In the genomic region with DNA sequence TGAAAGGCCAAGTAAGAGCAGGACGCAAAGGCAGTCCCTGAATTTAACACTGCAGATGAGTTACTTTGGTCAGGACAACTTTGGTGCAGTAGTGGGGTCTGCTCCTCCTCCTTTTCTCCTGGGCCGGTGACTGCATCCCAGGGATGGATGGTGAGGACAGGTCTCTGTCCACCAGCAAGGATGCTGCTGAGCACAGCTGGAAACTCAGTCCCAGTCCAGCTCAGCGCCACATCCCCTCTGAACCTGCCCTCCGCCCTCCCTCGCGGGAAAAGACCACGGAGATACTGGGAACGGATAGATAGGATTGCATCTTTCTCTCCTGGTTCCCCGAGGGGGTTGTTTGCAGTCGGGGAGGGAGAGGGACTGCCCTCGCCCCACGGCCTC, we compare ENCODE assay signal across 15 cellular contexts. TPM values are rescaled to one million over a fixed set of nuclear protein-coding genes. Genes with fewer than 3 reads are reported as not detected.
DNase-seq lines count a peak whose midpoint lies in the region; ATAC-seq and TF ChIP-seq lines count a peak whose summit lies in the region.
"Had no signal": no experiment of that assay in that cellular context is flagged by ENCODE, and none has a peak within 500 bp of the region (broad histone marks: within the 10 kb centered on the region; RNA-seq: fewer than 3 reads in every experiment).

No MANE protein-coding gene starts in this region.

- H3K4me1 ChIP-seq in iPS-20b (ENCODE audit: insufficient read depth, low read length) (no peaks in the 10 kb centered on the region), skeletal muscle tissue (ENCODE audit: control insufficient read depth in 3 of 3, insufficient read depth in 3 of 3, low read length in 3 of 3) (peaks cover 13 to 25% (median 18%) of the 10 kb centered on the region in 3 donors)

- H3K27ac ChIP-seq in iPS-20b (ENCODE audit: low read length) = no peak overlapping the region
- H3K27ac ChIP-seq in skeletal muscle tissue (ENCODE audit: low read depth, low read length) = no peak overlapping the region
- H3K27ac ChIP-seq: gastroesophageal sphincter had no signal

- peak overlapping the region; percentile 45; the same call in 1 of the 2 replicates for H3K4me3 ChIP-seq in H7 (ENCODE audit: insufficient read depth, low read depth, low read length)
- H3K4me3 ChIP-seq in astrocyte of the cerebellum (ENCODE audit: low read depth, low read length) = peak overlapping the region; percentile 20
- H3K4me3 ChIP-seq in iPS-20b (ENCODE audit: low read length) = peak overlapping the region; percentile 62; the same call in 1 of the 2 replicates
- peak overlapping the region; percentile 17 to 68 (median 65) for H3K4me3 ChIP-seq in skeletal muscle tissue (ENCODE audit: low read length in 3 of 3)
- H3K4me3 ChIP-seq: mucosa of descending colon had no signal

- ATAC-seq in GM18861 (IDR thresholded peaks at IDR 0.05; ENCODE audit: unreplicated experiment) = no peak
- no peak for ATAC-seq in GM19035 (IDR thresholded peaks at IDR 0.05; ENCODE audit: unreplicated experiment)
- ATAC-seq in activated T-cell treated with anti-CD3 and anti-CD28 coated beads, Interleukin-2, amount 50 U/mL, for 4 hours = no peak

- H3K9me3 Mint-ChIP-seq in activated T-cell treated with anti-CD3 and anti-CD28 coated beads, Interleukin-2, amount 50 U/mL, for 4 hours = no peaks in the 10 kb centered on the region
- H3K9me3 Mint-ChIP-seq: activated CD4-positive, alpha-beta memory T cell treated with anti-CD3 and anti-CD28 coated beads for 36 hours; activated naive CD4-positive, alpha-beta T cell treated with anti-CD3 and anti-CD28 coated beads for 36 hours; CD4-positive, alpha-beta memory T cell; IgD-negative memory B cell had no signal

- H3K4me3 Mint-ChIP-seq in activated T-cell treated with anti-CD3 and anti-CD28 coated beads, Interleukin-2, amount 50 U/mL, for 4 hours = no peak overlapping the region
- H3K4me3 Mint-ChIP-seq: activated CD4-positive, alpha-beta memory T cell treated with anti-CD3 and anti-CD28 coated beads for 36 hours; activated naive CD4-positive, alpha-beta T cell treated with anti-CD3 and anti-CD28 coated beads for 36 hours; CD4-positive, alpha-beta memory T cell; IgD-negative memory B cell had no signal

- in situ Hi-C loops in astrocyte of the cerebellum (cut with HindIII; ENCODE audit: low sequenced_read_pairs) = no loop called here

- H3K9ac ChIP-seq in iPS-20b (ENCODE audit: low read depth, low read length) (peak overlapping the region; percentile 10; the same call in 1 of the 2 replicates), skeletal muscle tissue (ENCODE audit: low read depth in 1 of 3, low read length in 3 of 3) (peak overlapping the region; percentile 27 to 72 (median 54))

- no peak for TF ChIP-seq CTCF in astrocyte of the cerebellum (IDR thresholded peaks at IDR 0.05; ENCODE audit: low read depth, low read length, missing control alignments)

- H3K36me3 ChIP-seq in H7 (replicated peaks; ENCODE audit: control insufficient read depth, insufficient read depth, low read length) (no peaks in the 10 kb centered on the region), iPS-20b (ENCODE audit: insufficient read depth, low read depth, low read length) (no peaks in the 10 kb centered on the region), skeletal muscle tissue (ENCODE audit: control insufficient read depth in 3 of 3, insufficient read depth in 3 of 3, low read length in 3 of 3) (no peaks in the 10 kb centered on the region)
- H3K36me3 ChIP-seq: gastroesophageal sphincter had no signal

- H3K27me3 ChIP-seq in H7 (ENCODE audit: control insufficient read depth, insufficient read depth, low read length) (peaks cover 11% of the 10 kb centered on the region), iPS-20b (ENCODE audit: insufficient read depth, low read length) (peaks cover 25% of the 10 kb centered on the region), skeletal muscle tissue (ENCODE audit: control insufficient read depth in 3 of 3, insufficient read depth in 3 of 3, low read length in 3 of 3) (peaks cover 0 to 5% (median 4%) of the 10 kb centered on the region in 3 donors)

- peaks cover 39% of the 10 kb centered on the region for H3K27me3 Mint-ChIP-seq in activated T-cell treated with anti-CD3 and anti-CD28 coated beads, Interleukin-2, amount 50 U/mL, for 4 hours (ENCODE audit: low read depth)

- H3K36me3 Mint-ChIP-seq in activated T-cell treated with anti-CD3 and anti-CD28 coated beads, Interleukin-2, amount 50 U/mL, for 4 hours (ENCODE audit: insufficient read depth) = no peaks in the 10 kb centered on the region
- H3K36me3 Mint-ChIP-seq: activated CD4-positive, alpha-beta memory T cell treated with anti-CD3 and anti-CD28 coated beads for 36 hours; CD4-positive, alpha-beta memory T cell; IgD-negative memory B cell had no signal

- no peaks in the 10 kb centered on the region for H3K4me1 Mint-ChIP-seq in activated T-cell treated with anti-CD3 and anti-CD28 coated beads, Interleukin-2, amount 50 U/mL, for 4 hours (ENCODE audit: low read depth)
- H3K4me1 Mint-ChIP-seq: IgD-negative memory B cell had no signal

- no peak for DNase-seq in H7
- no peak for DNase-seq in astrocyte of the cerebellum (ENCODE audit: low read depth)
- no peak for DNase-seq in NCI-H1092 (lab: John Stamatoyannopoulos, UW)
- DNase-seq in activated T-cell treated with anti-CD3 and anti-CD28 coated beads, Interleukin-2, amount 50 U/mL, for 4 hours = no peak
- DNase-seq: activated CD4-positive, alpha-beta memory T cell treated with anti-CD3 and anti-CD28 coated beads for 36 hours; activated naive CD4-positive, alpha-beta T cell treated with anti-CD3 and anti-CD28 coated beads for 36 hours; CD4-positive, alpha-beta memory T cell; NCI-H1694 had no signal

- no peaks in the 10 kb centered on the region for H3K9me3 ChIP-seq in iPS-20b (ENCODE audit: insufficient read depth, low read depth, low read length)
- H3K9me3 ChIP-seq in skeletal muscle tissue (ENCODE audit: control insufficient read depth in 3 of 3, low read length in 3 of 3) = no peaks in the 10 kb centered on the region
- H3K9me3 ChIP-seq: gastroesophageal sphincter, mucosa of descending colon had no signal

RNA-seq across cellular contexts. Expression of gene GRAMD2A, which starts 13.8 kb away (rescaled TPM):
- 0.17 and 0.52 TPM in 2 replicates for total RNA-seq in H7 (2014; rRNA removed; shearing (Covaris generic))
- 2.1 TPM for total RNA-seq in skeletal muscle tissue
- not detected for total RNA-seq in activated T-cell treated with anti-CD3 and anti-CD28 coated beads, Interleukin-2, amount 50 U/mL, for 4 hours
- total RNA-seq: activated CD4-positive, alpha-beta memory T cell treated with anti-CD3 and anti-CD28 coated beads for 36 hours; activated naive CD4-positive, alpha-beta T cell treated with anti-CD3 and anti-CD28 coated beads for 36 hours; CD4-positive, alpha-beta memory T cell had no signal

RNA-seq across cellular contexts. Expression of gene PKM, which starts 47.2 kb away (rescaled TPM):
- total RNA-seq in H7 (2014; rRNA removed; shearing (Covaris generic)) = 942 and 1,007 TPM in 2 replicates
- 769 TPM for total RNA-seq in skeletal muscle tissue
- 1,000 to 10,000 TPM; 2,397 to 2,519 (median 2,398) TPM for total RNA-seq in activated T-cell treated with anti-CD3 and anti-CD28 coated beads, Interleukin-2, amount 50 U/mL, for 4 hours
